In genomic region chr6:157823523-157824370, GRCh38 we compare ENCODE assay signal across 8 cellular contexts. TPM values are rescaled to one million over a fixed set of nuclear protein-coding genes. Genes with fewer than 3 reads are reported as not detected.
DNase-seq lines count a peak whose midpoint lies in the region; ATAC-seq lines count a peak whose summit lies in the region.

No MANE protein-coding gene starts in this region.

- peaks cover 0 to 8% (median 3%) of the 10 kb centered on the region in 5 donors for H3K36me3 Mint-ChIP-seq in naive thymus-derived CD4-positive, alpha-beta T cell

- CTCF ChIA-PET in naive thymus-derived CD4-positive, alpha-beta T cell (lab: Charles Lee), result no interaction called here

- H3K27ac ChIP-seq in esophagus (ENCODE audit: low read depth in 2 of 2, low read length in 1 of 2), result peak overlapping the region; percentile 77 to 93
- H3K27ac ChIP-seq in naive thymus-derived CD4-positive, alpha-beta T cell (ENCODE audit: low read depth, low read length), result peak overlapping the region; percentile 96

- 1% methylated on average over 60 to 74 of the region's 74 CpGs for WGBS in esophagus, 2 donors

- intact Hi-C loops in naive thymus-derived CD4-positive, alpha-beta T cell (cut with micrococcal nuclease), result loop anchor here (1.0 to 10.0 kb wide), 15 partner anchors 15 to 1219 kb away; partner anchors contain the start of genes GTF2H5 (in 2 of the 2), SERAC1 (in 2 of the 2), SYNJ2 (in 1 of the 2) and TAGAP (in 1 of the 2)

- DNase-seq in NCI-H1417 (lab: John Stamatoyannopoulos, UW) (peak; percentile 16 to 80 (median 79)), NCI-H1417 treated with DMSO at 0.1 percent for 48 hours (lab: John Stamatoyannopoulos, UW) (no peak), NCI-H748 treated with DMSO at 0.1 percent for 48 hours (lab: John Stamatoyannopoulos, UW) (peak; percentile 17), activated T-cell treated with anti-CD3 and anti-CD28 coated beads for 4 hours (peak; percentile 62)
- DNase-seq in naive thymus-derived CD4-positive, alpha-beta T cell, result peak; percentile 53 to 96 (median 88)
- DNase-seq in stimulated activated naive CD4-positive, alpha-beta T cell treated with Interleukin-2 at 50 U/mL for 16 hours (lab: John Stamatoyannopoulos, UW), result peak; percentile 83

- H3K27me3 Mint-ChIP-seq in naive thymus-derived CD4-positive, alpha-beta T cell, result peaks cover 0 to 35% (median 0%) of the 10 kb centered on the region in 5 donors

- peaks cover 13 to 69% (median 54%) of the 10 kb centered on the region in 7 donors for H3K4me1 Mint-ChIP-seq in naive thymus-derived CD4-positive, alpha-beta T cell

- peaks cover 0 to 2% of the 10 kb centered on the region in 2 donors for H3K36me3 ChIP-seq in esophagus (ENCODE audit: control insufficient read depth in 2 of 2, insufficient read depth in 2 of 2, low read length in 1 of 2)
- H3K36me3 ChIP-seq in naive thymus-derived CD4-positive, alpha-beta T cell (ENCODE audit: control insufficient read depth in 2 of 3, insufficient read depth in 3 of 3, low read length in 3 of 3), result no peaks in the 10 kb centered on the region

- H3K4me3 Mint-ChIP-seq in naive thymus-derived CD4-positive, alpha-beta T cell, result peak overlapping the region; percentile 88 to 100 (median 96)

- peak overlapping the region; percentile 95 to 100 (median 99) for H3K27ac Mint-ChIP-seq in naive thymus-derived CD4-positive, alpha-beta T cell

- POLR2A ChIA-PET in naive thymus-derived CD4-positive, alpha-beta T cell (lab: Charles Lee), result interaction anchor here (0.6 kb wide), 3 partner anchors 12 to 223 kb away, joined by 3 read pairs; no protein-coding TSS in a partner anchor

- H3K9me3 ChIP-seq in esophagus (ENCODE audit: control insufficient read depth in 2 of 2, insufficient read depth in 1 of 2, low read depth in 1 of 2, low read length in 1 of 2), result no peaks in the 10 kb centered on the region
- no peaks in the 10 kb centered on the region for H3K9me3 ChIP-seq in naive thymus-derived CD4-positive, alpha-beta T cell (ENCODE audit: control insufficient read depth in 2 of 3, low read length in 3 of 3)

- H3K27me3 ChIP-seq in esophagus (ENCODE audit: control insufficient read depth in 1 of 2, insufficient read depth in 2 of 2, low read length in 2 of 2), result no peaks in the 10 kb centered on the region
- H3K27me3 ChIP-seq in naive thymus-derived CD4-positive, alpha-beta T cell (ENCODE audit: control insufficient read depth in 2 of 2, insufficient read depth in 2 of 2, low read length in 2 of 2), result no peaks in the 10 kb centered on the region

- peaks cover 0 to 4% of the 10 kb centered on the region in 2 donors for H3K4me1 ChIP-seq in esophagus (ENCODE audit: control insufficient read depth in 2 of 2, insufficient read depth in 2 of 2, low read length in 1 of 2)
- H3K4me1 ChIP-seq in naive thymus-derived CD4-positive, alpha-beta T cell (ENCODE audit: control insufficient read depth in 2 of 2, insufficient read depth in 2 of 2, low read length in 2 of 2), result peaks cover 9 to 18% of the 10 kb centered on the region in 2 donors

- H3K4me3 ChIP-seq in esophagus (ENCODE audit: low read depth in 1 of 2, low read length in 2 of 2), result peak overlapping the region; percentile 80 to 88
- H3K4me3 ChIP-seq in naive thymus-derived CD4-positive, alpha-beta T cell (ENCODE audit: low read length), result peak overlapping the region; percentile 60

- peak; percentile 39 for ATAC-seq in HG02885 (IDR thresholded peaks at IDR 0.05; ENCODE audit: poor library complexity, unreplicated experiment)
- ATAC-seq in naive thymus-derived CD4-positive, alpha-beta T cell, result peak; percentile 79

- H3K9me3 Mint-ChIP-seq in naive thymus-derived CD4-positive, alpha-beta T cell, result peaks cover 0 to 5% (median 0%) of the 10 kb centered on the region in 11 donors

RNA-seq across cellular contexts. Expression of gene SNX9, which starts 0.7 kb away (rescaled TPM):
- 10 to 100 TPM; 27.8 to 78.0 TPM for polyA plus RNA-seq in esophagus
- 10 to 100 TPM; 13.4 to 39.2 (median 36.4) TPM for total RNA-seq in naive thymus-derived CD4-positive, alpha-beta T cell
- 10 to 100 TPM; 23.8 to 51.5 TPM for polyA plus RNA-seq in naive thymus-derived CD4-positive, alpha-beta T cell
